9 cellular contexts compared by ENCODE assay signal in genomic region chr5:126917918-126918623, GRCh38.
A peak's percentile ranks its signal among the peaks of the same experiment; 100 is the strongest.
DNase-seq lines count a peak whose midpoint lies in the region; ATAC-seq, FAIRE-seq and TF ChIP-seq lines count a peak whose summit lies in the region.
"Had no signal": no experiment of that assay in that cellular context is flagged by ENCODE, and none has a peak within 500 bp of the region (broad histone marks: within the 10 kb centered on the region; RNA-seq: fewer than 3 reads in every experiment).

No MANE protein-coding gene starts in this region.

- no peak for ATAC-seq in activated T-helper 17 cell treated with anti-CD3 and anti-CD28 coated beads, Interleukin-2, amount 50 U/mL, for 72 hours (replicated peaks)
- ATAC-seq in GM19035 (IDR thresholded peaks at IDR 0.05; ENCODE audit: unreplicated experiment) (no peak), GM18873 (IDR thresholded peaks at IDR 0.05; ENCODE audit: low FRiP score, unreplicated experiment) (no peak)

- TF ChIP-seq CTCF in astrocyte (IDR thresholded peaks at IDR 0.05; ENCODE audit: insufficient read depth, low read depth, low read length): no peak

- no peak overlapping the region for H3K4me3 Mint-ChIP-seq in astrocyte (ENCODE audit: unreplicated experiment)
- H3K4me3 Mint-ChIP-seq in activated T-helper 17 cell treated with anti-CD3 and anti-CD28 coated beads, Interleukin-2, amount 50 U/mL, for 72 hours: no peak overlapping the region

- no peaks in the 10 kb centered on the region for H3K9me3 ChIP-seq in astrocyte (ENCODE audit: insufficient read depth, low read depth, low read length)

- H3K4me1 Mint-ChIP-seq in astrocyte (ENCODE audit: low read depth, unreplicated experiment): peaks cover 13% of the 10 kb centered on the region
- H3K4me1 Mint-ChIP-seq in activated T-helper 17 cell treated with anti-CD3 and anti-CD28 coated beads, Interleukin-2, amount 50 U/mL, for 72 hours: no peaks in the 10 kb centered on the region

- no peak overlapping the region for H3K27ac ChIP-seq in astrocyte (ENCODE audit: low read depth, low read length)

- no peak overlapping the region for H3K4me2 ChIP-seq in astrocyte (ENCODE audit: low read length)

- peaks cover 1% of the 10 kb centered on the region for H3K27me3 Mint-ChIP-seq in astrocyte (ENCODE audit: low read depth, unreplicated experiment)
- no peaks in the 10 kb centered on the region for H3K27me3 Mint-ChIP-seq in activated T-helper 17 cell treated with anti-CD3 and anti-CD28 coated beads, Interleukin-2, amount 50 U/mL, for 72 hours

- H3K79me2 ChIP-seq in astrocyte (ENCODE audit: insufficient read depth, low read length): no peaks in the 10 kb centered on the region

- no peaks in the 10 kb centered on the region for H3K36me3 ChIP-seq in astrocyte (ENCODE audit: insufficient read depth, low read length)

- H3K9me3 Mint-ChIP-seq in astrocyte (ENCODE audit: unreplicated experiment): no peaks in the 10 kb centered on the region
- no peaks in the 10 kb centered on the region for H3K9me3 Mint-ChIP-seq in activated T-helper 17 cell treated with anti-CD3 and anti-CD28 coated beads, Interleukin-2, amount 50 U/mL, for 72 hours

- H3K27ac Mint-ChIP-seq in astrocyte (ENCODE audit: unreplicated experiment): no peak overlapping the region
- no peak overlapping the region for H3K27ac Mint-ChIP-seq in activated T-helper 17 cell treated with anti-CD3 and anti-CD28 coated beads, Interleukin-2, amount 50 U/mL, for 72 hours

- peaks cover 2% of the 10 kb centered on the region for H3K4me1 ChIP-seq in astrocyte (ENCODE audit: insufficient read depth, low read length)

- no peak for FAIRE-seq in astrocyte (lab: Jason Lieb, UNC)

- H3K9ac ChIP-seq in astrocyte (ENCODE audit: low read length): no peak overlapping the region

- no peak overlapping the region for H3K4me3 ChIP-seq in astrocyte (ENCODE audit: insufficient read depth, low read depth, low read length)

- H3K27me3 ChIP-seq in astrocyte (ENCODE audit: insufficient read depth, low read length): no peaks in the 10 kb centered on the region

- no peaks in the 10 kb centered on the region for H4K20me1 ChIP-seq in astrocyte (ENCODE audit: insufficient read depth, low read length)

- no peak overlapping the region for H2AFZ ChIP-seq in astrocyte (ENCODE audit: low read depth, low read length)

- peak; percentile 34 for DNase-seq in DMS79 (lab: John Stamatoyannopoulos, UW)
- DNase-seq in NCI-H2081 (lab: John Stamatoyannopoulos, UW): peak; percentile 77 to 91
- peak; percentile 72 for DNase-seq in astrocyte (ENCODE audit: low read depth)
- DNase-seq in kidney tubule cell (ENCODE audit: low spot score): peak; percentile 63
- no peak for DNase-seq in SIG-M5 treated with dmso at 0.1 percent for 504 hours (lab: John Stamatoyannopoulos, UW; ENCODE audit: unreplicated experiment)
- DNase-seq: activated naive CD4-positive, alpha-beta T cell treated with Interleukin-2 at 50 U/mL for 16 hours had no signal

- H3K36me3 Mint-ChIP-seq in astrocyte (ENCODE audit: low read depth, unreplicated experiment): peaks cover 9% of the 10 kb centered on the region
- H3K36me3 Mint-ChIP-seq in activated T-helper 17 cell treated with anti-CD3 and anti-CD28 coated beads, Interleukin-2, amount 50 U/mL, for 72 hours (ENCODE audit: low read depth): peaks cover 1% of the 10 kb centered on the region
